Comparison of ENCODE assay signal across 1 cellular context in the genomic region with DNA sequence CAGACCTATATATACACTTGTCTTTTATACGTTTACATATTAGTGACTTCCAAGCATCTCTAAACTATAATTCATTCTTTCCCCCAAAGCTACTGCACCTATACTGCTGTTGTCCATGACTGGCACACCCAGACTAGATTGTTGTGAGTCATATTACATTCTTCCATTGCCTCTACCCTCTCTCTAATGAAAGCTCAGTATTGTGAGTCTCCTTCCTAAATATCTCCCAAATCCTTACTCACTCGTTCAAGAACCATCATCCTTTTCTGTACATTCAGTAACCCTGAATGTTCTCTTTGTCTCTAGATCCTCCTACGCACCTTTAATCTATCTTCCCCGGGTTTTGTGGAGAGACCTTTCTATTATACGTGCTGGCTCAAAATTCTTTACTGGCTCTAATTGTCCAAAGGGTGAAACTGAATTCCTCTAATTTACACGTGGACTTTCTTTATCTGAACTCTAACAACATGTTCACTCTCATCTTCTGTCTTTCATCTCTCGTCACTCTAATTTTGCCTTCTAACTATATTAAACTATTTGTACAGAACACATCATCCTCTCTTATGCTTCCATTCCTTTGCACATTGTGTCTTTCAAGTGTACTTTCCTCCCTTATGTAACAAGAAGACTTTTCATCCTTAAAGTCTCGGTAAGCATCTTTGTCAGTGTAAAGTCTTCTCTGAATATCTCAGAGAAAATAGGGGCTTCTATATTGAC.
TF ChIP-seq lines count a peak whose summit lies in the region.

No MANE protein-coding gene starts in this region.

TF ChIP-seq in WTC11, 78 proteins besides CTCF, POLR2A, EP300 and RAD21 (continued from another document):
- TF ChIP-seq ZNF532 (CRISPR knock-in tag; IDR thresholded peaks at IDR 0.05; ENCODE audit: borderline replicate concordance) (no peak), PRRX2 (CRISPR knock-in tag; IDR thresholded peaks at IDR 0.05) (no peak), HMGA2 (CRISPR knock-in tag; IDR thresholded peaks at IDR 0.05) (no peak), ZNF263 (CRISPR knock-in tag; IDR thresholded peaks at IDR 0.05; ENCODE audit: low read depth) (no peak)
